Comparison of ENCODE assay signal across 2 cellular contexts in genomic region chr10:49290131-49290530, GRCh38.
TF ChIP-seq lines count a peak whose summit lies in the region.

No MANE protein-coding gene starts in this region.

TF ChIP-seq in SK-N-SH treated with all-trans-retinoic acid at 6 μM for 48 hours, 23 proteins besides CTCF, POLR2A, EP300 and RAD21 (continued from another document):
- TF ChIP-seq POU6F1 (CRISPR knock-in tag; IDR thresholded peaks at IDR 0.05; ENCODE audit: borderline replicate concordance, low read depth), result no peak
- no peak for TF ChIP-seq ZFP3 (CRISPR knock-in tag; IDR thresholded peaks at IDR 0.05)
- no peak for TF ChIP-seq ZNF565 (CRISPR knock-in tag; conservative IDR thresholded peaks at IDR 0.05; ENCODE audit: low read depth)
- no peak for TF ChIP-seq OSR1 (CRISPR knock-in tag; IDR thresholded peaks at IDR 0.05)
- no peak for TF ChIP-seq ZFP30 (CRISPR knock-in tag; IDR thresholded peaks at IDR 0.05)
- no peak for TF ChIP-seq CSRNP3 (CRISPR knock-in tag; IDR thresholded peaks at IDR 0.05)
TF ChIP-seq in SK-N-SH treated with all-trans-retinoic acid at 6 μM for 48 hours: peak in this region for 1.

TF ChIP-seq in endothelial cell of umbilical vein, 7 proteins besides CTCF, POLR2A, EP300 and RAD21 (continued from another document):
- no peak for TF ChIP-seq JUN (IDR thresholded peaks at IDR 0.05; ENCODE audit: borderline replicate concordance, insufficient read depth, insufficient read length, low read depth)
